Comparison of ENCODE assay signal across 8 cellular contexts in genomic region chr13:27425918-27426630, GRCh38. TPM values are rescaled to one million over a fixed set of nuclear protein-coding genes. Genes with fewer than 3 reads are reported as not detected.
DNase-seq lines count a peak whose midpoint lies in the region; ATAC-seq and TF ChIP-seq lines count a peak whose summit lies in the region.

No MANE protein-coding gene starts in this region.

- ATAC-seq in GM21576 (IDR thresholded peaks at IDR 0.05; ENCODE audit: unreplicated experiment) (peak; percentile 66), upper lobe of right lung (peak; percentile 78)

- H3K4me1 ChIP-seq in SJCRH30: peaks cover 14% of the 10 kb centered on the region; the same call in 1 of the 2 replicates
- peaks cover 9 to 15% of the 10 kb centered on the region in 2 experiments for H3K4me1 ChIP-seq in trophoblast cell (ENCODE audit: control insufficient read depth in 1 of 2, insufficient read depth in 2 of 2, low read length in 2 of 2)
- H3K4me1 ChIP-seq in upper lobe of right lung: peaks cover 39% of the 10 kb centered on the region

- no peaks in the 10 kb centered on the region for H3K27me3 Mint-ChIP-seq in activated naive CD4-positive, alpha-beta T cell treated with anti-CD3 and anti-CD28 coated beads, Interleukin-2, amount 50 U/mL, for 24 hours

- no peak overlapping the region for H2AFZ ChIP-seq in trophoblast cell (ENCODE audit: insufficient read depth, low read length, poor library complexity)

- H3K36me3 ChIP-seq in SJCRH30 (peaks cover 22% of the 10 kb centered on the region), trophoblast cell (ENCODE audit: control insufficient read depth in 1 of 2, insufficient read depth in 2 of 2, low read length in 2 of 2) (peaks cover 6 to 17% of the 10 kb centered on the region in 2 experiments), upper lobe of right lung (peaks cover 35% of the 10 kb centered on the region)

- H3K23ac ChIP-seq in trophoblast cell (ENCODE audit: low read length): no peak overlapping the region

- H3K14ac ChIP-seq in trophoblast cell (ENCODE audit: low read length): no peak overlapping the region

- H2AK5ac ChIP-seq in trophoblast cell (ENCODE audit: low read length): no peak overlapping the region

- no peak overlapping the region for H4K12ac ChIP-seq in trophoblast cell (ENCODE audit: low read depth, low read length)

- peak overlapping the region; percentile 86 for H3K4me2 ChIP-seq in trophoblast cell (ENCODE audit: low read length)

- TF ChIP-seq CTCF in upper lobe of right lung (IDR thresholded peaks at IDR 0.05): peak; percentile 46

- H3K27me3 ChIP-seq in SJCRH30 (no peaks in the 10 kb centered on the region), trophoblast cell (ENCODE audit: insufficient read depth, low read length) (no peaks in the 10 kb centered on the region), upper lobe of right lung (no peaks in the 10 kb centered on the region)

- no peak overlapping the region for H2BK12ac ChIP-seq in trophoblast cell (ENCODE audit: low read length)

- H3K9ac ChIP-seq in trophoblast cell (ENCODE audit: low read length): no peak overlapping the region

- H2BK120ac ChIP-seq in trophoblast cell (ENCODE audit: insufficient read depth, low read length, poor library complexity): no peak overlapping the region

- peak overlapping the region; percentile 96 for H3K27ac Mint-ChIP-seq in activated naive CD4-positive, alpha-beta T cell treated with anti-CD3 and anti-CD28 coated beads, Interleukin-2, amount 50 U/mL, for 24 hours

- no peak overlapping the region for H4K91ac ChIP-seq in trophoblast cell (ENCODE audit: low read depth, low read length)

- peaks cover 4% of the 10 kb centered on the region for H3K79me2 ChIP-seq in trophoblast cell (ENCODE audit: control insufficient read depth, insufficient read depth, low read length, poor library complexity)

- peaks cover 39% of the 10 kb centered on the region for H3K4me1 Mint-ChIP-seq in activated naive CD4-positive, alpha-beta T cell treated with anti-CD3 and anti-CD28 coated beads, Interleukin-2, amount 50 U/mL, for 24 hours

- H4K8ac ChIP-seq in trophoblast cell (ENCODE audit: low read depth, low read length): no peak overlapping the region

- H3K36me3 Mint-ChIP-seq in activated naive CD4-positive, alpha-beta T cell treated with anti-CD3 and anti-CD28 coated beads, Interleukin-2, amount 50 U/mL, for 24 hours: peaks cover 23% of the 10 kb centered on the region

- no peak overlapping the region for H2BK5ac ChIP-seq in trophoblast cell (ENCODE audit: low read depth, low read length, poor library complexity)

- no peak overlapping the region for H3K4ac ChIP-seq in trophoblast cell (ENCODE audit: low read depth, low read length)

- H3K4me3 ChIP-seq in SJCRH30 (peak overlapping the region; percentile 76), trophoblast cell (ENCODE audit: low read depth, low read length) (no peak overlapping the region), upper lobe of right lung (peak overlapping the region; percentile 81)

- H3K18ac ChIP-seq in trophoblast cell (ENCODE audit: low read length): no peak overlapping the region

- peak; percentile 67 for DNase-seq in DMS153 (lab: John Stamatoyannopoulos, UW)
- DNase-seq in KG1 (lab: John Stamatoyannopoulos, UW): peak; percentile 84
- DNase-seq in SJCRH30: peak; percentile 78 to 84
- DNase-seq in head of caudate nucleus: peak in 36 of 42 donors; percentile 17 to 78 (median 49)
- DNase-seq in trophoblast cell: peak; percentile 31 to 71
- peak; percentile 86 for DNase-seq in upper lobe of right lung

- no CpG with 5 or more reads among the region's 17 CpGs for WGBS in trophoblast cell (ENCODE audit: extremely low coverage, insufficient coverage, insufficient read length)

- H3K4me3 Mint-ChIP-seq in activated naive CD4-positive, alpha-beta T cell treated with anti-CD3 and anti-CD28 coated beads, Interleukin-2, amount 50 U/mL, for 24 hours: peak overlapping the region; percentile 94

- H3K9me3 Mint-ChIP-seq in activated naive CD4-positive, alpha-beta T cell treated with anti-CD3 and anti-CD28 coated beads, Interleukin-2, amount 50 U/mL, for 24 hours: no peaks in the 10 kb centered on the region

- H3K79me1 ChIP-seq in trophoblast cell (ENCODE audit: low read length): peaks cover 6% of the 10 kb centered on the region

- H3K27ac ChIP-seq in SJCRH30: peak overlapping the region; percentile 73; the same call in 1 of the 2 replicates
- H3K27ac ChIP-seq in trophoblast cell (ENCODE audit: low read depth, low read length): no peak overlapping the region
- H3K27ac ChIP-seq in upper lobe of right lung: peak overlapping the region; percentile 95

- intact Hi-C loops in head of caudate nucleus (cut with DNase I): loop anchor here (10.0 kb wide), 2 partner anchors 51 to 199 kb away; partner anchors contain the start of genes LNX2 and POLR1D
- intact Hi-C loops in upper lobe of right lung (cut with DNase I): no loop called here

- H3K9me3 ChIP-seq in SJCRH30 (replicated peaks): no peaks in the 10 kb centered on the region
- peaks cover 1% of the 10 kb centered on the region for H3K9me3 ChIP-seq in trophoblast cell (ENCODE audit: insufficient read depth, low read depth, low read length)
- no peaks in the 10 kb centered on the region for H3K9me3 ChIP-seq in upper lobe of right lung

RNA-seq across cellular contexts. Expression of gene GTF3A, which starts 1.7 kb away (rescaled TPM):
- total RNA-seq in SJCRH30 (2014; rRNA removed; shearing (Covaris generic)): 175 and 192 TPM in 2 replicates
- polyA plus RNA-seq in trophoblast cell (2013): 79.8 and 83.8 TPM in 2 replicates
- 81.7 TPM for total RNA-seq in upper lobe of right lung

RNA-seq across cellular contexts. Expression of gene MTIF3, which starts 24.3 kb away (rescaled TPM):
- total RNA-seq in SJCRH30 (2014; rRNA removed; shearing (Covaris generic)): 38.2 and 51.2 TPM in 2 replicates
- 56.0 and 58.8 TPM in 2 replicates for polyA plus RNA-seq in trophoblast cell (2013)
- 38.6 TPM for total RNA-seq in upper lobe of right lung
